ENCODE assay signal across 12 cellular contexts in the genomic region with DNA sequence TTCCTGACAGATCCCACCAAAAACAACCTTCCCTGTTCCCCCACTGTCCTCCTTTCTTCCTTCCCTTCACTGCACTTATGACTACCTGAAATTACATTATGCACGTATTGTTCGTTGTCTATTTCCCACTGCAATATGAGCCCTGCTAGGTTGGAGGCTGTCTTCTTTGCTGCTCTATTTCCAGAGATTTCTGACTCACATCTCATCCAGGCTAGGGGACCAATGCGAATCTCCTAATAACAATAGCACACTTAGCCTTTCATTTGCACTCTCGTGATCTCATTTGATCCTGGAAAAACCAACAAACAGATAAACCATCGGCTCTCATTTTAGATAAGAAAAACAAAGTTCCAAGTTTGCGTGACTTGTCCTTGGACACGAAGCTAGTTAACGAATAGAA. TPM values are rescaled to one million over a fixed set of nuclear protein-coding genes. Genes with fewer than 3 reads are reported as not detected.
A peak's percentile ranks its signal among the peaks of the same experiment; 100 is the strongest.
DNase-seq lines count a peak whose midpoint lies in the region; ATAC-seq and TF ChIP-seq lines count a peak whose summit lies in the region.
"Had no signal": no experiment of that assay in that cellular context is flagged by ENCODE, and none has a peak within 500 bp of the region (broad histone marks: within the 10 kb centered on the region; RNA-seq: fewer than 3 reads in every experiment).

No MANE protein-coding gene starts in this region.

- POLR2A ChIA-PET in CD4-positive, alpha-beta T cell (lab: Charles Lee), result interaction anchor here (3.0 kb wide), 1 partner anchor 32 kb away, joined by 15 read pairs; no protein-coding TSS in a partner anchor

- TF ChIP-seq POLR2A in NB4 (IDR thresholded peaks at IDR 0.05; ENCODE audit: extremely low read depth, insufficient read length), result no peak

- no peaks in the 10 kb centered on the region for H3K27me3 Mint-ChIP-seq in CD4-positive, alpha-beta T cell
- H3K27me3 Mint-ChIP-seq: activated naive CD8-positive, alpha-beta T cell treated with anti-CD3 and anti-CD28 coated beads, Interleukin-2, amount 10 ng/mL, durations not matched to agents 7 days and 5 days had no signal

- no peak for TF ChIP-seq CTCF in CD4-positive, alpha-beta T cell (IDR thresholded peaks at IDR 0.05)
- TF ChIP-seq CTCF in NB4 (IDR thresholded peaks at IDR 0.05; ENCODE audit: low read depth, low read length) (no peak), neutrophil (IDR thresholded peaks at IDR 0.05) (no peak)

- peak overlapping the region; percentile 61 for H3K4me3 Mint-ChIP-seq in CD4-positive, alpha-beta T cell

- H3K27ac ChIP-seq in CD4-positive, alpha-beta T cell (ENCODE audit: low read depth, low read length), result no peak overlapping the region
- peak overlapping the region; percentile 4 for H3K27ac ChIP-seq in neutrophil

- DNase-seq in CD4-positive, alpha-beta T cell, result no peak
- no peak for DNase-seq in NB4 (ENCODE audit: low read depth)
- DNase-seq in dermis microvascular lymphatic vessel endothelial cell (ENCODE audit: low read depth in 2 of 2), result peak; percentile 47 to 87
- no peak for DNase-seq in NCI-H226
- no peak for DNase-seq in posterior vena cava (ENCODE audit: low spot score)
- DNase-seq in CD1c-positive myeloid dendritic cell (ENCODE audit: extremely low spot score), result no peak
- DNase-seq in A172 (ENCODE audit: low spot score), result no peak
- DNase-seq: activated CD4-positive, alpha-beta T cell treated with anti-CD3 and anti-CD28 coated beads, Interleukin-2, amount 50 U/mL, for 1 hour; activated naive CD8-positive, alpha-beta T cell treated with anti-CD3 and anti-CD28 coated beads, Interleukin-2, amount 10 ng/mL, durations not matched to agents 7 days and 5 days; erythroblast had no signal

- H3K9me3 Mint-ChIP-seq in CD4-positive, alpha-beta T cell, result no peaks in the 10 kb centered on the region
- H3K9me3 Mint-ChIP-seq: activated naive CD8-positive, alpha-beta T cell treated with anti-CD3 and anti-CD28 coated beads, Interleukin-2, amount 10 ng/mL, durations not matched to agents 7 days and 5 days had no signal

- CTCF ChIA-PET in CD4-positive, alpha-beta T cell (lab: Charles Lee), result interaction anchor here (1.3 kb wide), 1 partner anchor 740 kb away, joined by 3 read pairs; no protein-coding TSS in a partner anchor

- H3K4me3 ChIP-seq in NB4 (ENCODE audit: low read depth, low read length), result peak overlapping the region; percentile 7
- H3K4me3 ChIP-seq in neutrophil (ENCODE audit: low read depth in 1 of 2, low read length in 1 of 2), result no peak overlapping the region

- H3K9me3 ChIP-seq in CD4-positive, alpha-beta T cell (ENCODE audit: control insufficient read depth, low read length), result no peaks in the 10 kb centered on the region
- no peaks in the 10 kb centered on the region for H3K9me3 ChIP-seq in neutrophil
- H3K9me3 ChIP-seq: SJSA1 had no signal

- peaks cover 18% of the 10 kb centered on the region for H3K4me1 Mint-ChIP-seq in CD4-positive, alpha-beta T cell (ENCODE audit: low read depth)

- intact Hi-C loops in CD4-positive, alpha-beta T cell (cut with DNase I, micrococcal nuclease), result loop anchor here (1.0 to 10.0 kb wide), 11 partner anchors 53 to 1417 kb away; a partner anchor contains a TSS
- intact Hi-C loops in posterior vena cava (cut with DNase I), result loop anchor here (5.0 to 10.0 kb wide), 2 partner anchors 245 to 248 kb away; no protein-coding TSS in a partner anchor

- H3K27me3 ChIP-seq in CD4-positive, alpha-beta T cell (ENCODE audit: control insufficient read depth, insufficient read depth, low read length), result no peaks in the 10 kb centered on the region
- no peaks in the 10 kb centered on the region for H3K27me3 ChIP-seq in neutrophil
- H3K27me3 ChIP-seq: SJSA1 had no signal

- peaks cover 9% of the 10 kb centered on the region for H3K36me3 Mint-ChIP-seq in CD4-positive, alpha-beta T cell (ENCODE audit: low read depth)
- H3K36me3 Mint-ChIP-seq: activated naive CD8-positive, alpha-beta T cell treated with anti-CD3 and anti-CD28 coated beads, Interleukin-2, amount 10 ng/mL, durations not matched to agents 7 days and 5 days had no signal

- peak overlapping the region; percentile 100 for H3K27ac Mint-ChIP-seq in CD4-positive, alpha-beta T cell

- ATAC-seq in CD4-positive, alpha-beta T cell (ENCODE audit: poor library complexity), result no peak

- peaks cover 29 to 30% of the 10 kb centered on the region in 2 experiments for H3K4me1 ChIP-seq in neutrophil (ENCODE audit: control insufficient read depth in 1 of 2, insufficient read depth in 1 of 2, low read depth in 1 of 2, low read length in 1 of 2)

- H3K36me3 ChIP-seq in neutrophil, result no peaks in the 10 kb centered on the region
- H3K36me3 ChIP-seq: SJSA1 had no signal

RNA-seq across cellular contexts. Expression of a gene that starts 1.4 kb away (rescaled TPM):
- 1 to 10 TPM; 1.9 to 2.0 TPM for total RNA-seq in CD4-positive, alpha-beta T cell
- total RNA-seq in dermis microvascular lymphatic vessel endothelial cell (1.9 and 2.9 TPM in 2 replicates), posterior vena cava (10 to 100 TPM; 12.4 to 13.9 TPM)
- total RNA-seq in A172 (2014; rRNA removed; shearing (Covaris generic)), result 5.1 and 6.2 TPM in 2 replicates

Comparison
In these comparisons a context has a peak if more than half of its experiments do, and no peak if none do; other contexts are left out.
1. DNase-seq: peak in dermis microvascular lymphatic vessel endothelial cell (2 of 2); none in CD4-positive, alpha-beta T cell (0 of 10), NB4 (single experiment), NCI-H226 (single experiment), posterior vena cava (single experiment), CD1c-positive myeloid dendritic cell (single experiment) and A172 (single experiment).